8 cellular contexts compared by ENCODE assay signal in the genomic region with DNA sequence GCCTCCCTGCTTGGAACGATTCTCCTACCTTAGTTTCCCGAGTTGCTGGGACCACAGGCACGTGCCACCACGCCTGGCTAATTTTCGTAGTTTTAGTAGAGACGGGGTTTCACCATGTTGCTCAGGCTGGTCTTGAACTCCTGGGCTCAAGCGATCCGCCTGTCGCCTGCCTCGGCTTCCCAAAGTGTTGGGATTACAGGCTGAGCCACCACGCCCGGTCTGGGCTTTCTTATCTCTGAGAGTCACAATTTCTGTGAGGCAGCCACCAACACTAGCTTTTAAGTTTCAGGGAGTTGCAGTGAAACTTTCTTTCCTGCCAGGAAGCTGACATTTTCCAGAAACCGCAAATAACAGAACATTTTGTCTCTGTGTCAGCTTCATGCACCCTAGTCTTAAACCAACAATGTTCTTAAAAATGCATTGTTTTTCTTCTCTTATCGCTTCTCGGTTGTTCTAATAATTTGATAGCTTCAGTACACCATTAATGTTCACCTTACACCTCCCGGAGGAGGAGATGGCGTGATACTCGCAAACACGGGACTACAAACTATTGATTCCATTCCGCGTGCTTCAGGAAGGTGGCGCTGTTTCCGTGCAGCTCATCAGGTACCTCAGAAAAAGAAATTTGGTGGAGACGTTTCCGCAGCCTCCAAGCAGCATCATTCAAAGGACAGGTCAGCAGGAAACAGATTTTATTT. TPM values are rescaled to one million over a fixed set of nuclear protein-coding genes. Genes with fewer than 3 reads are reported as not detected.
DNase-seq lines count a peak whose midpoint lies in the region; ATAC-seq and TF ChIP-seq lines count a peak whose summit lies in the region.

No MANE protein-coding gene starts in this region.

- H3K27me3 Mint-ChIP-seq in activated T-helper 17 cell treated with anti-CD3 and anti-CD28 coated beads, Interleukin-2, amount 50 U/mL, for 72 hours: peaks cover 4% of the 10 kb centered on the region

- no peaks in the 10 kb centered on the region for H3K36me3 ChIP-seq in suprapubic skin

- peaks cover 11% of the 10 kb centered on the region for H3K4me1 Mint-ChIP-seq in activated T-helper 17 cell treated with anti-CD3 and anti-CD28 coated beads, Interleukin-2, amount 50 U/mL, for 72 hours

- peak overlapping the region; percentile 21 for H3K4me3 Mint-ChIP-seq in activated T-helper 17 cell treated with anti-CD3 and anti-CD28 coated beads, Interleukin-2, amount 50 U/mL, for 72 hours

- TF ChIP-seq EP300 in suprapubic skin (IDR thresholded peaks at IDR 0.05): no peak

- POLR2A ChIA-PET in RWPE1 (lab: Yijun Ruan, JAX; ENCODE audit: low non-redundant PET): no interaction called here

- H3K4me3 ChIP-seq in foreskin fibroblast (ENCODE audit: low read depth in 1 of 2, low read length in 2 of 2) (peak overlapping the region in 1 of 2 donors; percentile 36), suprapubic skin (peak overlapping the region; percentile 4)

- peak; percentile 92 for TF ChIP-seq CTCF in RWPE1 (conservative IDR thresholded peaks at IDR 0.05; ENCODE audit: low read depth)
- TF ChIP-seq CTCF in foreskin fibroblast (IDR thresholded peaks at IDR 0.05; ENCODE audit: low read depth, low read length): peak; percentile 90
- no peak for TF ChIP-seq CTCF in omental fat pad (IDR thresholded peaks at IDR 0.05)
- peak; percentile 78 to 79 for TF ChIP-seq CTCF in suprapubic skin (IDR thresholded peaks at IDR 0.05)

- H3K27me3 ChIP-seq in suprapubic skin: no peaks in the 10 kb centered on the region

- H3K27ac ChIP-seq in RWPE1 (no peak overlapping the region), suprapubic skin (peak overlapping the region; percentile 29)

- peak; percentile 85 for ATAC-seq in activated T-helper 17 cell treated with anti-CD3 and anti-CD28 coated beads, Interleukin-2, amount 50 U/mL, for 72 hours (replicated peaks)
- ATAC-seq in omental fat pad (ENCODE audit: low FRiP score): peak; percentile 83
- no peak for ATAC-seq in HG02763 (IDR thresholded peaks at IDR 0.05; ENCODE audit: unreplicated experiment)

- no peaks in the 10 kb centered on the region for H3K9me3 ChIP-seq in suprapubic skin

- no peaks in the 10 kb centered on the region for H3K36me3 Mint-ChIP-seq in activated T-helper 17 cell treated with anti-CD3 and anti-CD28 coated beads, Interleukin-2, amount 50 U/mL, for 72 hours (ENCODE audit: low read depth)

- 31% methylated on average over 25 of the region's 25 CpGs for WGBS in suprapubic skin

- peaks cover 9% of the 10 kb centered on the region for H3K4me1 ChIP-seq in suprapubic skin

- no peak overlapping the region for H3K27ac Mint-ChIP-seq in activated T-helper 17 cell treated with anti-CD3 and anti-CD28 coated beads, Interleukin-2, amount 50 U/mL, for 72 hours

- TF ChIP-seq POLR2A in suprapubic skin (IDR thresholded peaks at IDR 0.05): no peak

- peak; percentile 50 for DNase-seq in GDM1 (lab: John Stamatoyannopoulos, UW)
- peak; percentile 35 for DNase-seq in HuH-7.5 (ENCODE audit: low spot score)
- peak; percentile 67 for DNase-seq in RWPE1 (ENCODE audit: low spot score)
- peak; percentile 46 to 84 for DNase-seq in foreskin fibroblast
- DNase-seq in omental fat pad (ENCODE audit: low spot score): peak; percentile 44
- peak; percentile 71 to 83 for DNase-seq in suprapubic skin (ENCODE audit: low spot score in 2 of 2)

- CTCF ChIA-PET in RWPE1 (lab: Yijun Ruan, JAX): interaction anchor here (0.5 to 2.2 kb wide), 10 partner anchors 9 to 394 kb away, joined by 3 to 9 read pairs (median 3); a partner anchor contains a TSS

- H3K9me3 Mint-ChIP-seq in activated T-helper 17 cell treated with anti-CD3 and anti-CD28 coated beads, Interleukin-2, amount 50 U/mL, for 72 hours: no peaks in the 10 kb centered on the region

RNA-seq across cellular contexts. Expression of a gene that starts 7.4 kb away (rescaled TPM):
- 10 to 100 TPM in 1 of 2 donors, 1 to 10 TPM in 1; 7.3 to 16.9 TPM for total RNA-seq in activated T-helper 17 cell treated with anti-CD3 and anti-CD28 coated beads, Interleukin-2, amount 50 U/mL, for 72 hours
- total RNA-seq in omental fat pad (10 to 100 TPM; 33.6 to 55.6 (median 46.5) TPM), suprapubic skin (10 to 100 TPM; 42.8 to 64.1 (median 50.6) TPM)

Comparison
In these comparisons a context has a peak if more than half of its experiments do, and no peak if none do; other contexts are left out.
1. CTCF ChIP-seq: peak in RWPE1 (single experiment), foreskin fibroblast (single experiment) and suprapubic skin (2 of 2); none in omental fat pad (0 of 3).
2. Peak in every context shown above with its lines, with median percentiles within 50 percentile points of each other: DNase-seq.